Comparison of ENCODE assay signal across 19 cellular contexts in genomic region chr10:36256905-36257304, GRCh38.
DNase-seq lines count a peak whose midpoint lies in the region; ATAC-seq and TF ChIP-seq lines count a peak whose summit lies in the region.
"Had no signal": no experiment of that assay in that cellular context is flagged by ENCODE, and none has a peak within 500 bp of the region (broad histone marks: within the 10 kb centered on the region; RNA-seq: fewer than 3 reads in every experiment).

No MANE protein-coding gene starts in this region.

- no peak overlapping the region for H3K27ac Mint-ChIP-seq in activated T-cell treated with anti-CD3 and anti-CD28 coated beads, Interleukin-2, amount 50 U/mL, for 72 hours
- H3K27ac Mint-ChIP-seq: activated naive CD8-positive, alpha-beta T cell treated with anti-CD3 and anti-CD28 coated beads, Interleukin-2, amount 10 ng/mL, durations not matched to agents 7 days and 5 days; natural killer cell had no signal

- WGBS in mesenchymal stem cell, result 8% methylated on average over 2 of the region's 2 CpGs
- 49 to 75% methylated on average over 2 of the region's 2 CpGs for WGBS in body of pancreas, 2 donors

- no peaks in the 10 kb centered on the region for H3K36me3 ChIP-seq in mesenchymal stem cell (ENCODE audit: control insufficient read depth in 1 of 2, insufficient read depth in 2 of 2, low read depth in 1 of 2, low read length in 2 of 2)
- no peaks in the 10 kb centered on the region for H3K36me3 ChIP-seq in body of pancreas (replicated peaks in 1 of 2; ENCODE audit: insufficient read depth in 1 of 2, low read depth in 2 of 2)
- H3K36me3 ChIP-seq: HAP-1 had no signal

- no peaks in the 10 kb centered on the region for H3K36me3 Mint-ChIP-seq in activated T-cell treated with anti-CD3 and anti-CD28 coated beads, Interleukin-2, amount 50 U/mL, for 72 hours (ENCODE audit: insufficient read depth in 2 of 2)
- H3K36me3 Mint-ChIP-seq: activated naive CD8-positive, alpha-beta T cell treated with anti-CD3 and anti-CD28 coated beads, Interleukin-2, amount 10 ng/mL, durations not matched to agents 7 days and 5 days had no signal

- no peak overlapping the region for H3K4ac ChIP-seq in mesenchymal stem cell (ENCODE audit: low read depth in 1 of 2, low read length in 2 of 2)

- TF ChIP-seq POLR2A in body of pancreas (IDR thresholded peaks at IDR 0.05), result no peak

- no peak overlapping the region for H4K8ac ChIP-seq in mesenchymal stem cell (ENCODE audit: low read length)

- no peak overlapping the region for H3K4me2 ChIP-seq in mesenchymal stem cell (ENCODE audit: low read length, poor library complexity, severe bottlenecking)

- no peaks in the 10 kb centered on the region for H3K79me1 ChIP-seq in mesenchymal stem cell (replicated peaks; ENCODE audit: low read length, poor library complexity, severe bottlenecking)

- intact Hi-C loops in body of pancreas (cut with DNase I), result no loop called here

- ATAC-seq in activated T-cell treated with anti-CD3 and anti-CD28 coated beads, Interleukin-2, amount 50 U/mL, for 72 hours (replicated peaks in 1 of 2), result no peak
- no peak for ATAC-seq in body of pancreas
- ATAC-seq: natural killer cell; stimulated activated naive CD8-positive, alpha-beta T cell treated with anti-CD3 and anti-CD28 coated beads, Interleukin-15, Interleukin-2, amounts not matched to agents 100 U/mL and 50 U/mL, for 24 hours had no signal

- H3K23ac ChIP-seq in mesenchymal stem cell (ENCODE audit: low read length in 2 of 2), result no peak overlapping the region

- no peaks in the 10 kb centered on the region for H3K27me3 Mint-ChIP-seq in activated T-cell treated with anti-CD3 and anti-CD28 coated beads, Interleukin-2, amount 50 U/mL, for 72 hours (ENCODE audit: low read depth)
- H3K27me3 Mint-ChIP-seq: activated naive CD8-positive, alpha-beta T cell treated with anti-CD3 and anti-CD28 coated beads, Interleukin-2, amount 10 ng/mL, durations not matched to agents 7 days and 5 days had no signal

- no peak overlapping the region for H2BK120ac ChIP-seq in mesenchymal stem cell (ENCODE audit: low read depth, low read length)

- H2BK5ac ChIP-seq in mesenchymal stem cell (ENCODE audit: low read depth, low read length, poor library complexity, severe bottlenecking), result no peak overlapping the region

- H3K4me1 ChIP-seq in mesenchymal stem cell (ENCODE audit: control insufficient read depth, insufficient read depth, low read depth, low read length), result no peaks in the 10 kb centered on the region
- H3K4me1 ChIP-seq in body of pancreas, result no peaks in the 10 kb centered on the region
- H3K4me1 ChIP-seq: HAP-1, psoas muscle had no signal

- H2AK5ac ChIP-seq in mesenchymal stem cell (ENCODE audit: low read length, severe bottlenecking), result no peak overlapping the region

- no peak overlapping the region for H2AFZ ChIP-seq in mesenchymal stem cell (ENCODE audit: low read depth, low read length)

- H3K4me3 ChIP-seq in AG09309 (ENCODE audit: control insufficient read depth, low read depth, low read length) (no peak overlapping the region), cardiac fibroblast (replicated peaks in 1 of 2; ENCODE audit: low read depth in 2 of 2, low read length in 2 of 2) (no peak overlapping the region), mesenchymal stem cell (ENCODE audit: insufficient read depth in 1 of 2, low read depth in 1 of 2, low read length in 2 of 2) (no peak overlapping the region), body of pancreas (no peak overlapping the region)
- H3K4me3 ChIP-seq: HAP-1, psoas muscle had no signal

- TF ChIP-seq CTCF in AG09309 (IDR thresholded peaks at IDR 0.05; ENCODE audit: control insufficient read depth, insufficient read depth, low read depth, low read length, missing control alignments) (no peak), cardiac fibroblast (IDR thresholded peaks at IDR 0.05; ENCODE audit: low read depth, low read length) (no peak), body of pancreas (IDR thresholded peaks at IDR 0.05) (no peak)

- DNase-seq in AG09309 (ENCODE audit: low read depth) (peak; percentile 73), HT1080 (ENCODE audit: low read depth) (peak; percentile 52), cardiac fibroblast (ENCODE audit: low read depth in 2 of 2) (peak; percentile 79 to 89), mesenchymal stem cell (peak; percentile 87), T-helper 1 cell (no peak), NOMO-1 (lab: John Stamatoyannopoulos, UW; ENCODE audit: unreplicated experiment in 2 of 2) (no peak), body of pancreas (no peak)
- no peak for DNase-seq in activated T-cell treated with anti-CD3 and anti-CD28 coated beads, Interleukin-2, amount 50 U/mL, for 72 hours
- DNase-seq: activated CD4-positive, alpha-beta T cell treated with anti-CD3 and anti-CD28 coated beads, Interleukin-2, amount 50 U/mL, for 48 hours; activated naive CD8-positive, alpha-beta T cell treated with anti-CD3 and anti-CD28 coated beads, Interleukin-2, amount 10 ng/mL, durations not matched to agents 7 days and 5 days; activated T-cell treated with anti-CD3 and anti-CD28 coated beads, Interleukin-2, amount 50 U/mL, for 1 hour; GDM1; natural killer cell; NCI-H2029; NCI-H526 treated with DMSO at 0.1 percent for 48 hours; psoas muscle; stimulated activated naive CD8-positive, alpha-beta T cell treated with anti-CD3 and anti-CD28 coated beads, Interleukin-15, Interleukin-2, amounts not matched to agents 100 U/mL and 50 U/mL, for 24 hours had no signal

- no peak overlapping the region for H2BK12ac ChIP-seq in mesenchymal stem cell (ENCODE audit: low read length in 2 of 2)

- H3K9me3 ChIP-seq in mesenchymal stem cell (ENCODE audit: control insufficient read depth, low read length), result no peaks in the 10 kb centered on the region
- no peaks in the 10 kb centered on the region for H3K9me3 ChIP-seq in body of pancreas
- H3K9me3 ChIP-seq: HAP-1, psoas muscle had no signal

- no peak overlapping the region for H3K14ac ChIP-seq in mesenchymal stem cell (ENCODE audit: low read length in 2 of 2)

- H3K4me1 Mint-ChIP-seq in activated T-cell treated with anti-CD3 and anti-CD28 coated beads, Interleukin-2, amount 50 U/mL, for 72 hours (ENCODE audit: low read depth), result no peaks in the 10 kb centered on the region
- H3K4me1 Mint-ChIP-seq: activated naive CD8-positive, alpha-beta T cell treated with anti-CD3 and anti-CD28 coated beads, Interleukin-2, amount 10 ng/mL, durations not matched to agents 7 days and 5 days; natural killer cell had no signal

- no peak overlapping the region for H3K4me3 Mint-ChIP-seq in activated T-cell treated with anti-CD3 and anti-CD28 coated beads, Interleukin-2, amount 50 U/mL, for 72 hours
- H3K4me3 Mint-ChIP-seq: activated naive CD8-positive, alpha-beta T cell treated with anti-CD3 and anti-CD28 coated beads, Interleukin-2, amount 10 ng/mL, durations not matched to agents 7 days and 5 days; natural killer cell had no signal

- H4K91ac ChIP-seq in mesenchymal stem cell (ENCODE audit: low read length), result no peak overlapping the region

- H3K18ac ChIP-seq in mesenchymal stem cell (ENCODE audit: low read depth in 1 of 2, low read length in 2 of 2), result no peak overlapping the region

- H2BK15ac ChIP-seq in mesenchymal stem cell (ENCODE audit: low read depth, poor library complexity, severe bottlenecking), result no peak overlapping the region

- H3K9ac ChIP-seq in mesenchymal stem cell (ENCODE audit: low read length), result no peak overlapping the region

- H3K9me3 Mint-ChIP-seq in activated T-cell treated with anti-CD3 and anti-CD28 coated beads, Interleukin-2, amount 50 U/mL, for 72 hours, result peaks cover 6 to 8% of the 10 kb centered on the region in 2 donors

- H3K27ac ChIP-seq in mesenchymal stem cell (ENCODE audit: low read length, poor library complexity, severe bottlenecking) (no peak overlapping the region), body of pancreas (no peak overlapping the region)
- H3K27ac ChIP-seq: psoas muscle, VCaP had no signal

- H3K27me3 ChIP-seq in mesenchymal stem cell (ENCODE audit: control insufficient read depth in 1 of 2, insufficient read depth in 1 of 2, low read length in 2 of 2), result no peaks in the 10 kb centered on the region
- no peaks in the 10 kb centered on the region for H3K27me3 ChIP-seq in body of pancreas

Comparison
In these comparisons a context has a peak if more than half of its experiments do, and no peak if none do; other contexts are left out.
1. DNase-seq: peak in AG09309 (single experiment), HT1080 (single experiment), cardiac fibroblast (2 of 2) and mesenchymal stem cell (single experiment); none in T-helper 1 cell (0 of 5), activated T-cell treated with anti-CD3 and anti-CD28 coated beads, Interleukin-2, amount 50 U/mL, for 72 hours (0 of 2), NOMO-1 (0 of 2) and body of pancreas (0 of 4).